In genomic region chr7:44990520-44991023, GRCh38 we compare ENCODE assay signal across 10 cellular contexts. TPM values are rescaled to one million over a fixed set of nuclear protein-coding genes. Genes with fewer than 3 reads are reported as not detected.
DNase-seq lines count a peak whose midpoint lies in the region; ATAC-seq and TF ChIP-seq lines count a peak whose summit lies in the region.
"Had no signal": no experiment of that assay in that cellular context is flagged by ENCODE, and none has a peak within 500 bp of the region (broad histone marks: within the 10 kb centered on the region; RNA-seq: fewer than 3 reads in every experiment).

No MANE protein-coding gene starts in this region.

- H3K18ac ChIP-seq in IMR-90 (ENCODE audit: low read depth, low read length), result peak overlapping the region; percentile 80

- H3K56ac ChIP-seq in IMR-90 (ENCODE audit: extremely low read depth, insufficient read depth, low read length), result no peak overlapping the region

- H3K23ac ChIP-seq in IMR-90 (ENCODE audit: low read depth, low read length), result peak overlapping the region; percentile 83; the same call in 1 of the 2 replicates

- in situ Hi-C loops in IMR-90 (cut with MboI; ENCODE audit: low sequenced_read_pairs), result no loop called here

- H3K14ac ChIP-seq in IMR-90 (replicated peaks; ENCODE audit: low read depth, low read length), result peak overlapping the region; percentile 59

- peak overlapping the region; percentile 55; the same call in 1 of the 3 replicates for H2BK15ac ChIP-seq in IMR-90 (ENCODE audit: low read depth, low read length)

- peak overlapping the region; percentile 69; the same call in 1 of the 2 replicates for H2BK120ac ChIP-seq in IMR-90 (ENCODE audit: low read depth, low read length)

- H3K4me3 ChIP-seq in IMR-90 (ENCODE audit: insufficient read depth, low read depth, low read length), result no peak overlapping the region
- no peak overlapping the region for H3K4me3 ChIP-seq in SJSA1
- no peak overlapping the region for H3K4me3 ChIP-seq in fibroblast of lung (replicated peaks in 1 of 4; ENCODE audit: control extremely low read depth in 1 of 4, insufficient read depth in 1 of 4, low read depth in 3 of 4, low read length in 4 of 4)
- no peak overlapping the region for H3K4me3 ChIP-seq in skeletal muscle tissue (ENCODE audit: low read length in 3 of 3)

- H3K27me3 ChIP-seq in IMR-90 (ENCODE audit: control insufficient read depth, insufficient read depth, low read length), result no peaks in the 10 kb centered on the region
- no peaks in the 10 kb centered on the region for H3K27me3 ChIP-seq in SJSA1 (replicated peaks)
- H3K27me3 ChIP-seq in fibroblast of lung (ENCODE audit: control insufficient read depth, insufficient read depth, low read length), result no peaks in the 10 kb centered on the region
- H3K27me3 ChIP-seq in skeletal muscle tissue (ENCODE audit: control insufficient read depth in 3 of 3, insufficient read depth in 3 of 3, low read length in 3 of 3), result no peaks in the 10 kb centered on the region

- no CpG with 5 or more reads among the region's 4 CpGs for WGBS in IMR-90 (ENCODE audit: extremely low coverage in 2 of 2, insufficient read length in 1 of 2), 2 experiments

- H2AK9ac ChIP-seq in IMR-90 (replicated peaks; ENCODE audit: low read depth, low read length, poor library complexity), result peak overlapping the region; percentile 31

- dilution Hi-C loops in IMR-90 (cut with HindIII; ENCODE audit: low sequenced_read_pairs, unreplicated experiment), result no loop called here

- no peak overlapping the region for H2AK5ac ChIP-seq in IMR-90 (ENCODE audit: low read depth, low read length)

- H3K27ac ChIP-seq in IMR-90 (ENCODE audit: insufficient read depth, low read length) (peak overlapping the region; percentile 74; the same call in 1 of the 2 replicates), SJSA1 (peak overlapping the region; percentile 88), fibroblast of lung (ENCODE audit: insufficient read depth, low read length) (peak overlapping the region; percentile 48), skeletal muscle tissue (ENCODE audit: low read depth, low read length) (peak overlapping the region; percentile 18)

- ATAC-seq in IMR-90 (ENCODE audit: low read depth) (no peak), GM21576 (IDR thresholded peaks at IDR 0.05; ENCODE audit: unreplicated experiment) (no peak)

- peaks cover 8% of the 10 kb centered on the region for H3K4me1 ChIP-seq in IMR-90 (ENCODE audit: control insufficient read depth, insufficient read depth, low read length)
- H3K4me1 ChIP-seq in SJSA1 (replicated peaks), result peaks cover 30% of the 10 kb centered on the region
- H3K4me1 ChIP-seq in fibroblast of lung (ENCODE audit: control insufficient read depth, extremely low read depth, insufficient read depth, low read length), result no peaks in the 10 kb centered on the region
- H3K4me1 ChIP-seq in skeletal muscle tissue (ENCODE audit: control insufficient read depth in 3 of 3, insufficient read depth in 3 of 3, low read length in 3 of 3), result peaks cover 11 to 20% (median 15%) of the 10 kb centered on the region in 3 donors

- H4K8ac ChIP-seq in IMR-90 (ENCODE audit: low read depth in 2 of 2, low read length in 2 of 2), result peak overlapping the region; percentile 77 to 78; a peak in 3 of 4 replicates

- H3K4me2 ChIP-seq in IMR-90 (ENCODE audit: low read depth, low read length), result no peak overlapping the region
- no peak overlapping the region for H3K4me2 ChIP-seq in fibroblast of lung (ENCODE audit: extremely low read depth, insufficient read depth, low read length)

- CTCF ChIA-PET in IMR-90 (lab: Yijun Ruan, JAX), result no interaction called here

- H3K9ac ChIP-seq in IMR-90 (ENCODE audit: low read depth, low read length) (no peak overlapping the region; the same call in 1 of the 2 replicates), fibroblast of lung (ENCODE audit: insufficient read depth, low read length) (no peak overlapping the region), skeletal muscle tissue (ENCODE audit: low read depth in 1 of 3, low read length in 3 of 3) (no peak overlapping the region)

- H3K9me1 ChIP-seq in IMR-90 (ENCODE audit: insufficient read depth, low read length), result peaks cover 3% of the 10 kb centered on the region

- no peak for TF ChIP-seq RAD21 in IMR-90 (IDR thresholded peaks at IDR 0.05; ENCODE audit: low read length)

- H2AFZ ChIP-seq in IMR-90 (replicated peaks; ENCODE audit: low read length, poor library complexity) (peak overlapping the region; percentile 84), fibroblast of lung (ENCODE audit: low read length) (peak overlapping the region; percentile 10)

- peaks cover 5 to 16% of the 10 kb centered on the region in 2 experiments for H3K79me1 ChIP-seq in IMR-90 (ENCODE audit: low read depth in 1 of 2, low read length in 2 of 2)

- BruUV-seq in IMR-90 (replicated peaks; lab: Mats Ljungman, UMichigan), result no TSS peak

- no peaks in the 10 kb centered on the region; the same call in 1 of the 2 replicates for H3K36me3 ChIP-seq in IMR-90 (ENCODE audit: control insufficient read depth, insufficient read depth, low read length)
- peaks cover 6% of the 10 kb centered on the region for H3K36me3 ChIP-seq in SJSA1
- H3K36me3 ChIP-seq in fibroblast of lung (ENCODE audit: control insufficient read depth, insufficient read depth, low read length), result no peaks in the 10 kb centered on the region
- no peaks in the 10 kb centered on the region for H3K36me3 ChIP-seq in skeletal muscle tissue (ENCODE audit: control insufficient read depth in 3 of 3, insufficient read depth in 3 of 3, low read length in 3 of 3)

- H4K91ac ChIP-seq in IMR-90 (ENCODE audit: insufficient read depth, low read depth, low read length), result peak overlapping the region; percentile 24

- H2BK5ac ChIP-seq in IMR-90 (ENCODE audit: low read depth, low read length, poor library complexity, severe bottlenecking), result peak overlapping the region; percentile 56

- intact Hi-C loops in IMR-90 (cut with micrococcal nuclease), result no loop called here

- DNase-seq in IMR-90, result peak; percentile 77
- DNase-seq in SJSA1 (ENCODE audit: low read depth in 1 of 2, low spot score in 2 of 2), result peak in 1 of 2 experiments; percentile 87
- peak; percentile 77 to 91 for DNase-seq in fibroblast of lung (ENCODE audit: low read depth in 2 of 2)
- no peak for DNase-seq in NK-92 (lab: John Stamatoyannopoulos, UW; ENCODE audit: unreplicated experiment)
- no peak for DNase-seq in SK-N-DZ (ENCODE audit: low spot score)
- DNase-seq: activated effector memory CD4-positive, alpha-beta T cell treated with anti-CD3 and anti-CD28 coated beads, Interleukin-2, amount 50 U/mL, for 16 hours; erythroblast; NCI-H2029 treated with DMSO at 0.1 percent for 48 hours had no signal

- no peak for TF ChIP-seq CTCF in IMR-90 (conservative IDR thresholded peaks at IDR 0.05; ENCODE audit: low read depth, low read length)
- TF ChIP-seq CTCF in fibroblast of lung (conservative IDR thresholded peaks at IDR 0.05 in 1 of 2, IDR thresholded peaks at IDR 0.05 in 1 of 2; ENCODE audit: low read depth in 1 of 2, low read length in 2 of 2), result no peak

- H4K20me1 ChIP-seq in IMR-90 (ENCODE audit: insufficient read depth, low read length), result peaks cover 6% of the 10 kb centered on the region; the same call in 1 of the 2 replicates
- no peaks in the 10 kb centered on the region for H4K20me1 ChIP-seq in fibroblast of lung (ENCODE audit: control insufficient read depth, extremely low read depth, insufficient read depth, low read length)

- peak overlapping the region; percentile 17 for H3K4ac ChIP-seq in IMR-90 (ENCODE audit: low read depth, low read length)

- H2BK20ac ChIP-seq in IMR-90 (ENCODE audit: low read depth, low read length), result peak overlapping the region; percentile 75; the same call in 1 of the 2 replicates

- POLR2A ChIA-PET in IMR-90 (lab: Charles Lee; ENCODE audit: unreplicated experiment), result no interaction called here

- H4K5ac ChIP-seq in IMR-90 (ENCODE audit: low read depth, low read length), result peak overlapping the region; percentile 85

- TF ChIP-seq POLR2A in IMR-90 (IDR thresholded peaks at IDR 0.05; ENCODE audit: low read depth, low read length), result no peak

- H3K79me2 ChIP-seq in fibroblast of lung (ENCODE audit: control insufficient read depth, insufficient read depth, low read length), result peaks cover 8% of the 10 kb centered on the region

- H3K9me3 ChIP-seq in IMR-90 (ENCODE audit: control insufficient read depth, insufficient read depth, low read length) (no peaks in the 10 kb centered on the region), SJSA1 (replicated peaks) (no peaks in the 10 kb centered on the region), fibroblast of lung (ENCODE audit: control insufficient read depth, insufficient read depth, low read depth, low read length) (no peaks in the 10 kb centered on the region), skeletal muscle tissue (ENCODE audit: control insufficient read depth in 3 of 3, low read length in 3 of 3) (no peaks in the 10 kb centered on the region)

TF ChIP-seq in IMR-90, 13 proteins besides CTCF, POLR2A, EP300 and RAD21 (continues in another document):
- TF ChIP-seq CEBPB (IDR thresholded peaks at IDR 0.05; ENCODE audit: low read depth, low read length), result no peak
- no peak for TF ChIP-seq MXI1 (IDR thresholded peaks at IDR 0.05; ENCODE audit: borderline replicate concordance, low read depth, low read length)

RNA-seq across cellular contexts. Expression of gene CCM2, which starts 9.4 kb away (rescaled TPM):
- 56.1 and 65.2 TPM in 2 replicates for total RNA-seq in IMR-90 (2012; rRNA removed)
- 71.7 and 78.5 TPM in 2 replicates for polyA plus RNA-seq in IMR-90 (2012; rRNA removed)
- 50.3 and 98.2 TPM in 2 replicates for polyA plus RNA-seq in IMR-90 (2012; cell fraction: cytosol; rRNA removed)
- 45.6 and 112 TPM in 2 replicates for polyA plus RNA-seq in IMR-90 (2012; cell fraction: nucleus; rRNA removed; ENCODE audit: low replicate concordance)
- total RNA-seq in SJSA1 (2014; rRNA removed; shearing (Covaris generic)), result 35.5 and 64.8 TPM in 2 replicates
- total RNA-seq in fibroblast of lung, result 40.6 and 52.4 TPM in 2 replicates
- polyA plus RNA-seq in fibroblast of lung, result 27.8 and 34.7 TPM in 2 replicates
- polyA plus RNA-seq in fibroblast of lung (2012), result 42.8 and 67.1 TPM in 2 replicates
- 173 and 190 TPM in 2 replicates for polyA minus RNA-seq in fibroblast of lung (ENCODE audit: low replicate concordance)
- total RNA-seq in skeletal muscle tissue, result 28.7 TPM
- polyA plus RNA-seq in SK-N-DZ (2014; cell fraction: cytosol; rRNA removed), result 31.1 and 38.3 TPM in 2 replicates
- polyA plus RNA-seq in SK-N-DZ (2014; cell fraction: nucleus; rRNA removed), result 30.9 and 32.2 TPM in 2 replicates

RNA-seq across cellular contexts. Expression of gene MYO1G, which starts 11.8 kb away (rescaled TPM):
- under 0.01 TPM in 2 replicates for total RNA-seq in IMR-90 (2012; rRNA removed)
- 0.02 and 0.04 TPM in 2 replicates for polyA plus RNA-seq in IMR-90 (2012; rRNA removed)
- 0.01 TPM in 1 of 2 replicates, not detected in the other for polyA plus RNA-seq in IMR-90 (2012; cell fraction: cytosol; rRNA removed)
- polyA plus RNA-seq in IMR-90 (2012; cell fraction: nucleus; rRNA removed; ENCODE audit: low replicate concordance), result 0.16 and 0.21 TPM in 2 replicates
- total RNA-seq in SJSA1 (2014; rRNA removed; shearing (Covaris generic)), result 0.11 TPM in 1 of 2 replicates, not detected in the other
- under 0.01 TPM in 2 replicates for total RNA-seq in fibroblast of lung
- 0.02 and 0.10 TPM in 2 replicates for polyA plus RNA-seq in fibroblast of lung
- 0.08 TPM in 1 of 2 replicates, not detected in the other for polyA plus RNA-seq in fibroblast of lung (2012)
- polyA minus RNA-seq in fibroblast of lung (ENCODE audit: low replicate concordance), result 0.19 TPM in 1 of 2 replicates, not detected in the other
- 1.6 TPM for total RNA-seq in skeletal muscle tissue
- 0.09 TPM in 1 of 2 replicates, not detected in the other for polyA plus RNA-seq in SK-N-DZ (2014; cell fraction: cytosol; rRNA removed)
- polyA plus RNA-seq in SK-N-DZ (2014; cell fraction: nucleus; rRNA removed), result 0.14 and 0.22 TPM in 2 replicates

Comparison
In these comparisons a context has a peak if more than half of its experiments do, and no peak if none do; other contexts are left out.
1. DNase-seq: peak in IMR-90 (single experiment) and fibroblast of lung (2 of 2); none in NK-92 (single experiment) and SK-N-DZ (single experiment).
2. H3K27ac ChIP-seq: peak in every context shown above with its lines; median percentile 88 in SJSA1; 74 in IMR-90; 48 in fibroblast of lung; 18 in skeletal muscle tissue.